ENCODE assay signal across 38 cellular contexts in the genomic region with DNA sequence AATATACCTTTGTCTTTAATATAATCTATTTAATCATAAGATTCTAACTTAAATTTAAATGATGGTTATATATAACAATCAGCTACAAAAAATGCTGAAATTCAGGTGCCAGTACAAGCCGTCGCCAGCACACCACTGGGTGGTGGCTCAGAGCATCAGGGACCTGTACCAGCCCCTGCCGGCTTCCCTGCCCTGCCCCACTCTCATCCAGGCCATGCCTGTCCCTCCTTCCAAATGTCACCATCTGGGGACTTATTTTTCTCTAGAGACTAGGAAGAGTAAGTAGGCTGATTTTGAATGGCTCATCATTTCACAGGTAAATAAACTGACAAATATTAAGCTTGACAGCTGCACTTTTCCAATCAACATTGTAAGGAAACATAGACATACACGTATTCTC. TPM values are rescaled to one million over a fixed set of nuclear protein-coding genes. Genes with fewer than 3 reads are reported as not detected.
"Had no signal": no experiment of that assay in that cellular context is flagged by ENCODE, and none has a peak within 500 bp of the region (broad histone marks: within the 10 kb centered on the region; RNA-seq: fewer than 3 reads in every experiment).

No MANE protein-coding gene starts in this region.

- DNase-seq: activated CD4-positive, alpha-beta memory T cell treated with anti-CD3 and anti-CD28 coated beads for 36 hours; activated CD4-positive, alpha-beta T cell treated with anti-CD3 and anti-CD28 coated beads for 48 hours; activated CD8-positive, alpha-beta memory T cell treated with anti-CD3 and anti-CD28 coated beads, Interleukin-2, amount 50 U/mL, for 4 hours; activated effector memory CD4-positive, alpha-beta T cell treated with anti-CD3 and anti-CD28 coated beads, Interleukin-2, amount 50 U/mL, for 16 hours; activated naive CD4-positive, alpha-beta T cell treated with anti-CD3 and anti-CD28 coated beads for 36 hours; activated naive CD8-positive, alpha-beta T cell treated with anti-CD3 and anti-CD28 coated beads for 36 hours; activated T-cell treated with anti-CD3 and anti-CD28 coated beads, Interleukin-2, amount 50 U/mL, for 1 hour; adrenal gland; hypothalamus; immature natural killer cell; kidney; left colon; mammary epithelial cell; naive B cell; nucleus accumbens; pancreas; stimulated activated CD4-positive, alpha-beta T cell treated with anti-CD3 and anti-CD28 coated beads, Interleukin-15, amount 100 ng/mL, for 24 hours; stimulated activated CD4-positive, alpha-beta T cell treated with anti-CD3 and anti-CD28 coated beads, Interleukin-2, amount 100 ng/mL, for 24 hours; stimulated activated naive B cell treated with anti-CD40 and anti-IgM and Interleukin-4, amounts not matched to agents 10 μg/mL and 1 μg/mL and 100 μg/mL, for 72 hours; stomach; T-helper 9 cell; thyroid gland; upper lobe of left lung had no signal

- H3K36me3 ChIP-seq: adrenal gland, ascending aorta, cardiac muscle cell, pancreas, prostate gland, stomach, thyroid gland, upper lobe of left lung, vagina had no signal

- H3K9me3 ChIP-seq: adrenal gland, ascending aorta, pancreas, prostate gland, thyroid gland, upper lobe of left lung, vagina had no signal

- H3K4me1 ChIP-seq: adrenal gland, ascending aorta, pancreas, prostate gland, stomach, thyroid gland, upper lobe of left lung, vagina had no signal

- ATAC-seq: activated CD4-positive, CD25-positive, alpha-beta regulatory T cell treated with anti-CD3 and anti-CD28 coated beads, Interleukin-2, amount 50 U/mL, for 24 hours; left colon; pancreas; stimulated activated naive B cell treated with anti-CD40 and anti-IgM and Interleukin-4, amounts not matched to agents 10 μg/mL and 1 μg/mL and 100 μg/mL, for 72 hours had no signal

- H3K27me3 ChIP-seq: ascending aorta, cardiac muscle cell, pancreas, thyroid gland, upper lobe of left lung, vagina had no signal

- H3K27ac ChIP-seq: adrenal gland, ascending aorta, cardiac muscle cell, pancreas, prostate gland, stomach, thyroid gland, upper lobe of left lung, vagina, VCaP had no signal

- H3K4me3 ChIP-seq: adrenal gland, ascending aorta, cardiac muscle cell, pancreas, prostate gland, stomach, thyroid gland, upper lobe of left lung, vagina had no signal

RNA-seq across cellular contexts. Expression of a gene that starts 1.6 kb away (rescaled TPM):
- total RNA-seq: activated CD4-positive, alpha-beta memory T cell treated with anti-CD3 and anti-CD28 coated beads for 36 hours; activated CD8-positive, alpha-beta memory T cell treated with anti-CD3 and anti-CD28 coated beads for 36 hours; activated naive CD4-positive, alpha-beta T cell treated with anti-CD3 and anti-CD28 coated beads for 36 hours; activated naive CD8-positive, alpha-beta T cell treated with anti-CD3 and anti-CD28 coated beads for 36 hours; activated T-helper 1 cell treated with anti-CD3 and anti-CD28 coated beads, Interleukin-12 subunit alpha, Interleukin-12 subunit beta, Interleukin-2, Interleukin-4 antibody, amounts not matched to agents 30 ng/mL and 10 ng/mL and 1 ng/mL, durations not matched to agents 14 hours and 24 hours and 36 hours; adrenal gland; ascending aorta; cardiac muscle cell; endothelial cell of umbilical vein; fibroblast of villous mesenchyme; kidney; left colon; mammary epithelial cell; mesothelial cell of epicardium; neural crest cell; pancreas; prostate gland; stomach; thyroid gland; upper lobe of left lung; vagina had no signal
- polyA plus RNA-seq: adrenal gland, cardiac muscle cell, endothelial cell of umbilical vein, esophagus, fibroblast of lung, immature natural killer cell, liver, mammary epithelial cell, pancreas, stomach had no signal
